In the genomic region with DNA sequence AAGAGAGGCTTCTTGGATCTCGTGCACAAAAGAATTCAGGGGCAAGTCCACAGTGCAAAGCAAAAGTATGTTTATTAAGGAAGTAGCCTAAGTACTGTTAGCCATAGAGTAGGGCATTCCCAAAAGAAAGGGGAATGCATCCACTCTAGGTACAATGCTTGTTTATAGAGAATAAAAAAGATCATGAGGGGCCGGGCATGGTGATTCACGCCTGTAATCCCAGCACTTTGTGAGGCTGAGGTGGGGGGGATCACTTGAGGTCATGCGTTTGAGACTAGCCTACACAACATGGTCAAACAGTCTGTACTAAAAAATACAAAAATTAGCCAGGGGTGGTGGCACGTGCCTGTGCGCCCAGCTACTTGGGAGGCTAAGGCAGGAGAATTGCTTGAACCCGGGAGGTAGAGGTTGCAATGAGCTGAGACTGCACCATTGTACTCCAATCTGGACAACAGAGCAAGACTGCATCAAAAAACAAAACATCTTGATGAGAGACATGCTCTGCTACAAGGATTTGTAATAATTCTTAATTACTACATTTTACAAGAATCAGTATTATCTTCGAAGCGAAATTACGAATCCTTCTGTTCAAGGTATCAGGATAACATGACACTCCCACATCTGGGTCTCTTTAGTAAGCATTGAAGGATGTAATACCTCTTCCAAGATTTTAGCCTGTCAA, we compare ENCODE assay signal across 15 cellular contexts.
"Had no signal": no experiment of that assay in that cellular context is flagged by ENCODE, and none has a peak within 500 bp of the region (broad histone marks: within the 10 kb centered on the region; RNA-seq: fewer than 3 reads in every experiment).

No MANE protein-coding gene starts in this region.

- H3K4me1 Mint-ChIP-seq: brain; central memory CD8-positive, alpha-beta T cell had no signal

- H3K27ac Mint-ChIP-seq: naive B cell; neural progenitor cell; T-helper 2 cell treated with Interferon-gamma antibody and Interleukin-4, amounts not matched to agents 5 μg/mL and 100 μg/mL, for 36 hours had no signal

- H3K9ac ChIP-seq: neural progenitor cell, parathyroid adenoma had no signal

- DNase-seq: activated CD4-positive, CD25-positive, alpha-beta regulatory T cell; activated naive CD4-positive, alpha-beta T cell treated with anti-CD3 and anti-CD28 coated beads, Interleukin-2, amount 50 U/mL, for 16 hours; amygdala; effector memory CD4-positive, alpha-beta T cell; gastrocnemius medialis; heart right ventricle; naive B cell; tibial artery had no signal

- H3K79me2 ChIP-seq: parathyroid adenoma had no signal

- H3K4me3 ChIP-seq: gastrocnemius medialis, heart right ventricle, neural progenitor cell, tibial artery, vagina had no signal

- H3K36me3 Mint-ChIP-seq: brain; naive B cell; neural progenitor cell; stimulated activated effector memory CD8-positive, alpha-beta T cell treated with anti-CD3 and anti-CD28 coated beads, Interleukin-12 subunit alpha, Interleukin-12 subunit beta, amount 100 ng/mL, for 72 hours had no signal

- H3K4me3 Mint-ChIP-seq: brain; central memory CD8-positive, alpha-beta T cell; naive B cell; neural progenitor cell; stimulated activated effector memory CD8-positive, alpha-beta T cell treated with anti-CD3 and anti-CD28 coated beads, Interleukin-12 subunit alpha, Interleukin-12 subunit beta, amount 100 ng/mL, for 72 hours; T-helper 2 cell treated with Interferon-gamma antibody and Interleukin-4, amounts not matched to agents 5 μg/mL and 100 μg/mL, for 36 hours had no signal

- H3K9me3 Mint-ChIP-seq: central memory CD8-positive, alpha-beta T cell had no signal

- H3K36me3 ChIP-seq: gastrocnemius medialis, heart right ventricle, neural progenitor cell, tibial artery, vagina had no signal

- H3K9me3 ChIP-seq: gastrocnemius medialis, vagina had no signal

- ATAC-seq: gastrocnemius medialis, heart right ventricle had no signal

- H2AFZ ChIP-seq: neural progenitor cell, parathyroid adenoma had no signal

- H3K27ac ChIP-seq: gastrocnemius medialis, heart right ventricle, neural progenitor cell, parathyroid adenoma, tibial artery, vagina had no signal

- H3K4me1 ChIP-seq: gastrocnemius medialis, heart right ventricle, neural progenitor cell, parathyroid adenoma, tibial artery, vagina had no signal

- H3K4me2 ChIP-seq: neural progenitor cell had no signal

- H3K27me3 ChIP-seq: neural progenitor cell, tibial artery, vagina had no signal

- H3K27me3 Mint-ChIP-seq: brain had no signal
